8 cellular contexts compared by ENCODE assay signal in genomic region chrX:152910018-152910417, GRCh38.
DNase-seq lines count a peak whose midpoint lies in the region; ATAC-seq lines count a peak whose summit lies in the region.
"Not testable (repeated sequence)": the region's sequence is repeated elsewhere in the genome, so short reads cannot be mapped to it uniquely, and the experiment has no call there.

No MANE protein-coding gene starts in this region.

- not testable (repeated sequence) for H3K4me3 Mint-ChIP-seq in memory B cell

- H3K36me3 Mint-ChIP-seq in memory B cell = not testable (repeated sequence)

- H3K4me1 Mint-ChIP-seq in memory B cell = peaks cover 10% of the 10 kb centered on the region

- H3K27ac Mint-ChIP-seq in memory B cell = not testable (repeated sequence)

- H3K27me3 Mint-ChIP-seq in memory B cell = peaks cover 13% of the 10 kb centered on the region

- peak; percentile 70 for ATAC-seq in GM18861 (IDR thresholded peaks at IDR 0.05; ENCODE audit: unreplicated experiment)
- peak; percentile 52 for ATAC-seq in GM19455 (IDR thresholded peaks at IDR 0.05; ENCODE audit: unreplicated experiment)
- ATAC-seq in GM21619 (IDR thresholded peaks at IDR 0.05; ENCODE audit: unreplicated experiment) = peak; percentile 88
- peak; percentile 44 for ATAC-seq in HG02870 (IDR thresholded peaks at IDR 0.05; ENCODE audit: unreplicated experiment)
- ATAC-seq in HG03108 (IDR thresholded peaks at IDR 0.05; ENCODE audit: unreplicated experiment) = peak; percentile 77
- peak; percentile 66 for ATAC-seq in HG03558 (IDR thresholded peaks at IDR 0.05; ENCODE audit: extremely low read depth, unreplicated experiment)
- peak; percentile 73 for ATAC-seq in memory B cell (ENCODE audit: low read depth)

- H3K9me3 Mint-ChIP-seq in memory B cell = not testable (repeated sequence)

- in situ Hi-C loops in ACHN (cut with HindIII; ENCODE audit: low pct_ligation_motif_present, low pct_unique_long_range_greater_than_20kb, low sequenced_read_pairs) = not testable (repeated sequence)

- DNase-seq in ACHN = peak; percentile 1
- not testable (repeated sequence) for DNase-seq in memory B cell (ENCODE audit: low spot score in 2 of 2)
